1 cellular context compared by ENCODE assay signal in genomic region chr17:39450847-39451581, GRCh38.
A peak's percentile ranks its signal among the peaks of the same experiment; 100 is the strongest.
TF ChIP-seq lines count a peak whose summit lies in the region.

MED1 (minus strand) TSS chr17:39451263; CDS start chr17:39451062, 201 bp downstream.

TF ChIP-seq in SK-N-SH, 30 proteins besides CTCF, POLR2A, EP300 and RAD21 (continued from another document):
- TF ChIP-seq PBX3 (IDR thresholded peaks at IDR 0.05) (0 out of 2 replicates have a peak, but pooled peaks have one; percentile 5), RXRA (IDR thresholded peaks at IDR 0.05; ENCODE audit: borderline replicate concordance, low read depth) (no peak), IRF3 (IDR thresholded peaks at IDR 0.05; ENCODE audit: low read depth, low read length) (no peak), JUND (IDR thresholded peaks at IDR 0.05) (no peak)
